ENCODE assay signal across 23 cellular contexts in the genomic region with DNA sequence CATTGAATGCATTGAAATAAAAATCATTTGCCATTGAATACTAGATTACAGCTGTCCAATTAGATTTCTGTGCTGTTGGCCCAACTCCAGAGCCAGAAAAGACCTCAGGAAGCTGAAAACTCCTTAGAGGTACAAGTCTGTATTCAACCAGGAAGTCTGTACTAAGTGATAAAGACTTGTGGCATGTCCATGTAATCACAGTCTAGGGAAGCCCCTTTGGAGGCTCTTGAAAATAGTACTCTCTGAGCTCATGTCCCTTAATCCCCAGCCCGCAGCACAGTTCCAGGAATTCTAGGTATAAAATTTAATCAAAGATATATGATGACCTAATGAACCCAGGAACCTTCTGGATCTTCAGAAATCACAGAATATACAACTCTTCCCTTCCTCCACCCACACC.
"Had no signal": no experiment of that assay in that cellular context is flagged by ENCODE, and none has a peak within 500 bp of the region (broad histone marks: within the 10 kb centered on the region; RNA-seq: fewer than 3 reads in every experiment).

No MANE protein-coding gene starts in this region.

- H2AFZ ChIP-seq: hepatocyte, neural progenitor cell, parathyroid adenoma had no signal

- H3K4me2 ChIP-seq: hepatocyte, neural progenitor cell had no signal

- H3K4me1 ChIP-seq: left ventricle myocardium inferior, neural progenitor cell, parathyroid adenoma, psoas muscle, sigmoid colon, spleen, tibial nerve, uterus had no signal

- H3K4me3 ChIP-seq: hepatocyte, left ventricle myocardium inferior, lung, neural progenitor cell, psoas muscle, sigmoid colon, spleen, tibial nerve, uterus had no signal

- H3K9me3 ChIP-seq: neutrophil, sigmoid colon, uterus had no signal

- H3K79me2 ChIP-seq: hepatocyte, parathyroid adenoma had no signal

- H3K27me3 ChIP-seq: hepatocyte, neural progenitor cell, neutrophil, sigmoid colon, spleen, tibial nerve, uterus had no signal

- DNase-seq: islet precursor cell; left ventricle myocardium inferior; mesendoderm; naive B cell; natural killer cell; nephron progenitor cell; occipital lobe; psoas muscle; sigmoid colon; small intestine; spleen; stimulated activated CD4-positive, alpha-beta T cell treated with anti-CD3 and anti-CD28 coated beads, Interleukin-4, amount 100 ng/mL, for 24 hours; stimulated activated naive CD4-positive, alpha-beta T cell treated with Interleukin-2 at 50 U/mL for 16 hours; stimulated activated naive CD8-positive, alpha-beta T cell treated with anti-CD3 and anti-CD28 coated beads, Interleukin-15, amount 100 ng/mL, for 72 hours; substantia nigra; uterus had no signal

- H3K27ac ChIP-seq: hepatocyte, left ventricle myocardium inferior, neural progenitor cell, neutrophil, parathyroid adenoma, psoas muscle, sigmoid colon, spleen, tibial nerve, uterus had no signal

- FAIRE-seq: small intestine had no signal

- H3K9ac ChIP-seq: neural progenitor cell, parathyroid adenoma had no signal

- ATAC-seq: natural killer cell; psoas muscle; stimulated activated memory B cell treated with anti-CD40 and anti-IgM and Interleukin-4, amounts not matched to agents 10 μg/mL and 1 μg/mL and 100 μg/mL, for 72 hours; stimulated activated naive CD8-positive, alpha-beta T cell treated with anti-CD3 and anti-CD28 coated beads, Interleukin-15, amount 100 ng/mL, for 72 hours had no signal

- H3K36me3 ChIP-seq: left ventricle myocardium inferior, neural progenitor cell, neutrophil, sigmoid colon, spleen, tibial nerve, uterus had no signal
